ENCODE assay signal across 19 cellular contexts in the genomic region with DNA sequence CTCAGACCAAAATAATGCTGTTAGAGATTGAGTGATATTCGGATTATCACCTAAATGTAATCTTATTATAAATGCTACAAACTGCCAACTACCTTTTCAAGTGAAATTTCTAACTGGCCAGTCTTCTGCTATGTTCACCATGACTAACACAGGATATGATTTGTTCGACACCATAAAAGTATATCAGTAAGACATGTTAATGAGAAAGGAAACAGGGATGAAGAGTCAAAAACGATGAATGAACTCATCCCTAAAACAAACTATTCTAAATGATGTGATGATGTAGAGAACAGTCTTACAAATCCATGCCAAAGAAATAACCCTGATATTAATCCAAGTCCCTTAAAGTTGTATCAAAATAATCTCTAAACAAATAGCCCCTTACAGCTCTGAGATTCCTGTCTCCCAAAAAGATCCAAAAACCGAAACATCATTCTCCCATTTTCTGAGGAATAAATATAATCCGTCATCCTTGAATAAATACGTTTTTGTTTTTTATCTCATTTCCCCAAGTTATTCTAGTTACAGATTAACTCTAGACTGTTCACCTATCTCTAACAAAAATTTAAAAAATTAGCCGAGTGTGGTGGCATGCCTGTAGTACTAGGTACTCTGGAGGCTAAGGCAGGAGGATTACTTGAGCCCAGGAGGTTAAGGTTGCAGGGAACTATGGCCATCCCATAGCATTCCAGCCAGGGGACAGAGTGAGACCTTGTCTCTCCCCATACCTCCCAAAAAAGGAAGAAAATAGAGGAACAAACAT. TPM values are rescaled to one million over a fixed set of nuclear protein-coding genes. Genes with fewer than 3 reads are reported as not detected.
DNase-seq lines count a peak whose midpoint lies in the region; ATAC-seq and TF ChIP-seq lines count a peak whose summit lies in the region.
"Had no signal": no experiment of that assay in that cellular context is flagged by ENCODE, and none has a peak within 500 bp of the region (broad histone marks: within the 10 kb centered on the region; RNA-seq: fewer than 3 reads in every experiment).

No MANE protein-coding gene starts in this region.

- H3K4me1 ChIP-seq in A673 (ENCODE audit: insufficient read depth, low read length, poor library complexity, severe bottlenecking) (peaks cover 16% of the 10 kb centered on the region), GM23338 (ENCODE audit: insufficient read depth) (no peaks in the 10 kb centered on the region)

- H3K36me3 Mint-ChIP-seq in CD14-positive monocyte (peaks cover 10 to 32% of the 10 kb centered on the region in 2 donors), Calu3 (ENCODE audit: insufficient read depth, unreplicated experiment) (peaks cover 9% of the 10 kb centered on the region), activated B cell treated with CpG ODN at 0.5 μM for 24 hours (ENCODE audit: low read depth) (peaks cover 46% of the 10 kb centered on the region), GM23338 (ENCODE audit: low read depth) (peaks cover 11% of the 10 kb centered on the region)

- H3K79me2 ChIP-seq in GM23338 (replicated peaks; ENCODE audit: insufficient read depth), result peaks cover 100% of the 10 kb centered on the region

- TF ChIP-seq CTCF in CD14-positive monocyte (IDR thresholded peaks at IDR 0.05) (no peak), Calu3 (IDR thresholded peaks at IDR 0.05; ENCODE audit: unreplicated experiment) (no peak), activated B cell treated with CpG ODN at 0.5 μM for 24 hours (IDR thresholded peaks at IDR 0.05) (no peak), A673 (conservative IDR thresholded peaks at IDR 0.05; ENCODE audit: low read depth, low read length) (no peak), GM23338 (conservative IDR thresholded peaks at IDR 0.05; ENCODE audit: low read depth in 2 of 2) (no peak)

- no peaks in the 10 kb centered on the region for H3F3A ChIP-seq in GM23338 (replicated peaks; ENCODE audit: low read depth)

- H3K27ac ChIP-seq in A673 (ENCODE audit: low read depth, low read length, poor library complexity, severe bottlenecking) (no peak overlapping the region), GM23338 (ENCODE audit: low read depth) (no peak overlapping the region), caudate nucleus (ENCODE audit: low read depth, low read length) (no peak overlapping the region)
- H3K27ac ChIP-seq: esophagus muscularis mucosa, ovary, suprapubic skin had no signal

- no peak overlapping the region for H3K4me3 Mint-ChIP-seq in CD14-positive monocyte
- no peak overlapping the region for H3K4me3 Mint-ChIP-seq in Calu3 (ENCODE audit: low read depth, unreplicated experiment)
- peak overlapping the region; percentile 28 for H3K4me3 Mint-ChIP-seq in activated B cell treated with CpG ODN at 0.5 μM for 24 hours
- H3K4me3 Mint-ChIP-seq in GM23338, result no peak overlapping the region

- H3K27me3 Mint-ChIP-seq in CD14-positive monocyte (ENCODE audit: low read depth in 3 of 3) (peaks cover 0 to 1% (median 0%) of the 10 kb centered on the region in 3 donors), Calu3 (ENCODE audit: unreplicated experiment) (no peaks in the 10 kb centered on the region), activated B cell treated with CpG ODN at 0.5 μM for 24 hours (no peaks in the 10 kb centered on the region), GM23338 (ENCODE audit: insufficient read depth, low read depth, poor library complexity) (peaks cover under 1% of the 10 kb centered on the region)

- no peak overlapping the region for H2AFZ ChIP-seq in GM23338

- peaks cover 58% of the 10 kb centered on the region for H4K20me1 ChIP-seq in GM23338 (replicated peaks; ENCODE audit: insufficient read depth)

- CTCF ChIA-PET in Calu3 (lab: Charles Lee) (no interaction called here), activated B cell treated with CpG ODN at 0.5 μM for 24 hours (lab: Charles Lee) (interaction anchor here (2.1 kb wide), 1 partner anchor 10 kb away, joined by 5 read pairs; a partner anchor contains a TSS), A673 (lab: Charles Lee) (no interaction called here)

- DNase-seq in CD14-positive monocyte (ENCODE audit: low spot score), result no peak
- peak; percentile 2 for DNase-seq in Calu3
- DNase-seq in activated B cell treated with CpG ODN at 0.5 μM for 24 hours, result no peak
- DNase-seq in lung microvascular endothelial cell (ENCODE audit: low read depth in 2 of 2), result peak; percentile 3 to 61
- no peak for DNase-seq in A673 (ENCODE audit: low spot score)
- DNase-seq in GM23338 (ENCODE audit: low spot score), result no peak
- no peak for DNase-seq in caudate nucleus (lab: John Stamatoyannopoulos, UW)
- no peak for DNase-seq in NCI-H146 (lab: John Stamatoyannopoulos, UW)
- DNase-seq: activated CD4-positive, alpha-beta T cell treated with anti-CD3 and anti-CD28 coated beads for 4 hours; NCI-H1417; NCI-H2171; NCI-H748 treated with DMSO at 0.1 percent for 48 hours; ovary; SK-N-SH; stimulated activated CD4-positive, alpha-beta T cell treated with anti-CD3 and anti-CD28 coated beads, Interleukin-2, amount 100 ng/mL, for 24 hours; T1000 had no signal

- POLR2A ChIA-PET in activated B cell treated with CpG ODN at 0.5 μM for 24 hours (lab: Charles Lee), result interaction anchor here (1.3 kb wide), 1 partner anchor 10 kb away, joined by 7 read pairs; a partner anchor contains a TSS
- POLR2A ChIA-PET in A673 (lab: Charles Lee; ENCODE audit: low non-redundant PET), result no interaction called here

- H3K9me3 Mint-ChIP-seq in CD14-positive monocyte (peaks cover 0 to under 1% (median 0%) of the 10 kb centered on the region in 7 donors), Calu3 (ENCODE audit: low read depth, unreplicated experiment) (no peaks in the 10 kb centered on the region), activated B cell treated with CpG ODN at 0.5 μM for 24 hours (peaks cover 5% of the 10 kb centered on the region), GM23338 (no peaks in the 10 kb centered on the region)

- ATAC-seq in activated B cell treated with CpG ODN at 0.5 μM for 24 hours (ENCODE audit: low read depth) (no peak), GM23338 (no peak)
- ATAC-seq: Panc1 had no signal

- no peaks in the 10 kb centered on the region for H3K9me2 ChIP-seq in GM23338 (ENCODE audit: insufficient read depth)
- H3K9me2 ChIP-seq: SK-N-SH had no signal

- no peaks in the 10 kb centered on the region for H3K27me3 ChIP-seq in A673 (replicated peaks; ENCODE audit: insufficient read depth, low read depth, low read length, poor library complexity)
- H3K27me3 ChIP-seq in GM23338 (ENCODE audit: insufficient read depth), result no peaks in the 10 kb centered on the region
- H3K27me3 ChIP-seq: esophagus muscularis mucosa, ovary, suprapubic skin had no signal

- intact Hi-C loops in CD14-positive monocyte (cut with micrococcal nuclease) (loop anchor here in 1 of 2 donors (10.0 kb wide), 1 partner anchor 244 kb away; no protein-coding TSS in a partner anchor), Calu3 (cut with micrococcal nuclease; ENCODE audit: unreplicated experiment) (no loop called here), activated B cell treated with CpG ODN at 0.5 μM for 24 hours (cut with micrococcal nuclease) (loop anchor here (10.0 kb wide), 1 partner anchor 1324 kb away; no protein-coding TSS in a partner anchor), A673 (cut with micrococcal nuclease; ENCODE audit: unreplicated experiment) (loop anchor here (10.0 kb wide), 1 partner anchor 216 kb away; no protein-coding TSS in a partner anchor)

- H3K27ac Mint-ChIP-seq in CD14-positive monocyte (peak overlapping the region in 5 of 7 donors; percentile 7 to 73 (median 58)), Calu3 (ENCODE audit: unreplicated experiment) (no peak overlapping the region), activated B cell treated with CpG ODN at 0.5 μM for 24 hours (no peak overlapping the region), GM23338 (no peak overlapping the region)

- H3K4me1 Mint-ChIP-seq in CD14-positive monocyte (peaks cover 86% of the 10 kb centered on the region), Calu3 (ENCODE audit: low read depth, unreplicated experiment) (peaks cover 33% of the 10 kb centered on the region), activated B cell treated with CpG ODN at 0.5 μM for 24 hours (peaks cover 93% of the 10 kb centered on the region), GM23338 (peaks cover 17% of the 10 kb centered on the region)

- no peaks in the 10 kb centered on the region for H3K36me3 ChIP-seq in A673 (ENCODE audit: insufficient read depth, low read length, poor library complexity, severe bottlenecking)
- no peaks in the 10 kb centered on the region for H3K36me3 ChIP-seq in GM23338 (ENCODE audit: insufficient read depth)
- H3K36me3 ChIP-seq: esophagus muscularis mucosa, ovary, suprapubic skin had no signal

- no peak overlapping the region for H3K4me2 ChIP-seq in GM23338
- H3K4me2 ChIP-seq: SK-N-SH had no signal

- no TSS peak for BruUV-seq in Calu3 (replicated peaks; lab: Mats Ljungman, UMichigan)
- BruUV-seq in A673 (replicated peaks; lab: Mats Ljungman, UMichigan), result no TSS peak

- no peaks in the 10 kb centered on the region for H3K9me3 ChIP-seq in A673 (ENCODE audit: low read depth, low read length, poor library complexity, severe bottlenecking)
- H3K9me3 ChIP-seq: esophagus muscularis mucosa, ovary, SK-N-SH, suprapubic skin had no signal

- H3K4me3 ChIP-seq in A673 (ENCODE audit: low read depth, low read length, poor library complexity, severe bottlenecking) (no peak overlapping the region), GM23338 (no peak overlapping the region)
- H3K4me3 ChIP-seq: esophagus muscularis mucosa, ovary, suprapubic skin had no signal

TF ChIP-seq in GM23338, 12 proteins besides CTCF, POLR2A, EP300 and RAD21 (continues in another document):
- no peak for TF ChIP-seq ZNF114 (CRISPR knock-in tag; IDR thresholded peaks at IDR 0.05)

RNA-seq across cellular contexts. Expression of a gene that starts 9.1 kb away (rescaled TPM):
- polyA plus RNA-seq in CD14-positive monocyte (10 to 100 TPM; 32.6 to 73.4 TPM), GM23338 (2016; fragmentation: Nextera tagmentation; extraction: Ambion mirVana) (72.4 and 77.0 TPM in 2 replicates)
- total RNA-seq in Calu3 (2022) (62.3 and 78.8 TPM in 2 replicates), activated B cell treated with CpG ODN at 0.5 μM for 24 hours (180 and 198 TPM in 2 replicates), lung microvascular endothelial cell (31.8 and 44.0 TPM in 2 replicates), A673 (2021) (105 and 121 TPM in 2 replicates)
- total RNA-seq in GM23338 (2014; rRNA removed; shearing (Covaris generic)), result 84.8 and 89.9 TPM in 2 replicates

Comparison
In these comparisons a context has a peak if more than half of its experiments do, and no peak if none do; other contexts are left out.
1. DNase-seq: peak in Calu3 (single experiment) and lung microvascular endothelial cell (2 of 2); none in CD14-positive monocyte (single experiment), activated B cell treated with CpG ODN at 0.5 μM for 24 hours (single experiment), A673 (single experiment), GM23338 (single experiment), caudate nucleus (0 of 61) and NCI-H146 (single experiment).
2. H3K27ac Mint-ChIP-seq: peak in CD14-positive monocyte (5 of 7); none in Calu3 (single experiment), activated B cell treated with CpG ODN at 0.5 μM for 24 hours (single experiment) and GM23338 (single experiment).